16 cellular contexts compared by ENCODE assay signal in genomic region chr22:41847300-41847699, GRCh38. TPM values are rescaled to one million over a fixed set of nuclear protein-coding genes. Genes with fewer than 3 reads are reported as not detected.
DNase-seq lines count a peak whose midpoint lies in the region; TF ChIP-seq lines count a peak whose summit lies in the region.
"Had no signal": no experiment of that assay in that cellular context is flagged by ENCODE, and none has a peak within 500 bp of the region (broad histone marks: within the 10 kb centered on the region; RNA-seq: fewer than 3 reads in every experiment).

No MANE protein-coding gene starts in this region.

- H3K27ac Mint-ChIP-seq in dendritic cell treated with granulocyte-macrophage colony-stimulating factor and Interleukin-4, amounts not matched to agents 40 ng/mL and 50 ng/mL, for 4 days = peak overlapping the region; percentile 40
- peak overlapping the region; percentile 0 for H3K27ac Mint-ChIP-seq in neural progenitor cell

- H4K20me1 ChIP-seq in neural progenitor cell (ENCODE audit: low read depth) = peaks cover 95% of the 10 kb centered on the region

- peak overlapping the region; percentile 51 for H3K4me2 ChIP-seq in neural progenitor cell

- H3K9me3 ChIP-seq in neural progenitor cell (ENCODE audit: low read depth) (no peaks in the 10 kb centered on the region), MG63 (no peaks in the 10 kb centered on the region)
- H3K9me3 ChIP-seq: transverse colon had no signal

- no peaks in the 10 kb centered on the region for H3K27me3 Mint-ChIP-seq in dendritic cell treated with granulocyte-macrophage colony-stimulating factor and Interleukin-4, amounts not matched to agents 40 ng/mL and 50 ng/mL, for 4 days
- peaks cover 2% of the 10 kb centered on the region for H3K27me3 Mint-ChIP-seq in neural progenitor cell (ENCODE audit: insufficient read depth, low read depth)

- H3K4me1 Mint-ChIP-seq in dendritic cell treated with granulocyte-macrophage colony-stimulating factor and Interleukin-4, amounts not matched to agents 40 ng/mL and 50 ng/mL, for 4 days (ENCODE audit: low read depth) = peaks cover 52% of the 10 kb centered on the region
- H3K4me1 Mint-ChIP-seq in neural progenitor cell = peaks cover 36% of the 10 kb centered on the region

- H3K36me3 Mint-ChIP-seq in dendritic cell treated with granulocyte-macrophage colony-stimulating factor and Interleukin-4, amounts not matched to agents 40 ng/mL and 50 ng/mL, for 4 days (ENCODE audit: low read depth) = peaks cover 54% of the 10 kb centered on the region
- H3K36me3 Mint-ChIP-seq in neural progenitor cell = peaks cover 29% of the 10 kb centered on the region

- H3F3A ChIP-seq in neural progenitor cell (ENCODE audit: low read depth) = peaks cover 30% of the 10 kb centered on the region

- no peak overlapping the region for H2AFZ ChIP-seq in neural progenitor cell (replicated peaks)

- intact Hi-C loops in dendritic cell treated with granulocyte-macrophage colony-stimulating factor and Interleukin-4, amounts not matched to agents 40 ng/mL and 50 ng/mL, for 4 days (cut with micrococcal nuclease) = no loop called here

- H3K4me3 ChIP-seq in neural progenitor cell = no peak overlapping the region
- H3K4me3 ChIP-seq in MG63 = no peak overlapping the region
- H3K4me3 ChIP-seq: transverse colon had no signal

- H3K27ac ChIP-seq in neural progenitor cell = no peak overlapping the region

- no peak overlapping the region for H3K4me3 Mint-ChIP-seq in dendritic cell treated with granulocyte-macrophage colony-stimulating factor and Interleukin-4, amounts not matched to agents 40 ng/mL and 50 ng/mL, for 4 days
- H3K4me3 Mint-ChIP-seq in neural progenitor cell = no peak overlapping the region

- H3K9ac ChIP-seq in neural progenitor cell = no peak overlapping the region

- H3K36me3 ChIP-seq in neural progenitor cell (no peaks in the 10 kb centered on the region), MG63 (peaks cover 8% of the 10 kb centered on the region)
- H3K36me3 ChIP-seq: transverse colon had no signal

- peak; percentile 23 for DNase-seq in NCI-H510A treated with DMSO at 0.1 percent for 48 hours (lab: John Stamatoyannopoulos, UW)
- DNase-seq in NCI-H510A (lab: John Stamatoyannopoulos, UW) = no peak
- peak; percentile 57 for DNase-seq in NCI-H187 treated with DMSO at 0.1 percent for 48 hours (lab: John Stamatoyannopoulos, UW)
- no peak for DNase-seq in neural progenitor cell (ENCODE audit: low spot score)
- DNase-seq in MG63 = no peak
- DNase-seq in NCI-H2171 (lab: John Stamatoyannopoulos, UW) = no peak
- no peak for DNase-seq in RPMI8226
- DNase-seq: activated CD4-positive, alpha-beta T cell treated with anti-CD3 and anti-CD28 coated beads for 1 hour; activated gamma-delta T cell; cerebellar nuclear complex; DMS153; H7; NCI-H1092; NCI-H774; transverse colon had no signal

- H3K79me2 ChIP-seq in neural progenitor cell (ENCODE audit: low read depth) = peaks cover 100% of the 10 kb centered on the region

- no peaks in the 10 kb centered on the region for H3K27me3 ChIP-seq in neural progenitor cell
- no peaks in the 10 kb centered on the region for H3K27me3 ChIP-seq in MG63
- H3K27me3 ChIP-seq: transverse colon had no signal

- no peak for TF ChIP-seq CTCF in neural progenitor cell (IDR thresholded peaks at IDR 0.05)

- no peaks in the 10 kb centered on the region for H3K9me3 Mint-ChIP-seq in dendritic cell treated with granulocyte-macrophage colony-stimulating factor and Interleukin-4, amounts not matched to agents 40 ng/mL and 50 ng/mL, for 4 days
- no peaks in the 10 kb centered on the region for H3K9me3 Mint-ChIP-seq in neural progenitor cell

- peaks cover 29% of the 10 kb centered on the region for H3K4me1 ChIP-seq in neural progenitor cell

RNA-seq across cellular contexts. Expression of gene SREBF2, which starts 14.4 kb away (rescaled TPM):
- 64.0 and 145 TPM in 2 replicates for total RNA-seq in neural progenitor cell (ENCODE audit: low replicate concordance)
- 15.0 and 26.5 TPM in 2 replicates for total RNA-seq in MG63 (2014; rRNA removed; shearing (Covaris generic); ENCODE audit: low replicate concordance)

RNA-seq across cellular contexts. Expression of gene CCDC134, which starts 46.8 kb away (rescaled TPM):
- 8.8 and 19.7 TPM in 2 replicates for total RNA-seq in neural progenitor cell (ENCODE audit: low replicate concordance)
- total RNA-seq in MG63 (2014; rRNA removed; shearing (Covaris generic); ENCODE audit: low replicate concordance) = 2.7 and 14.0 TPM in 2 replicates

Comparison
In these comparisons a context has a peak if more than half of its experiments do, and no peak if none do; other contexts are left out.
1. DNase-seq: peak in NCI-H510A treated with DMSO at 0.1 percent for 48 hours (single experiment) and NCI-H187 treated with DMSO at 0.1 percent for 48 hours (single experiment); none in NCI-H510A (single experiment), neural progenitor cell (single experiment), MG63 (single experiment), NCI-H2171 (single experiment) and RPMI8226 (single experiment).